ENCODE assay signal across 2 cellular contexts in genomic region chr1:22414244-22414751, GRCh38.
A peak's percentile ranks its signal among the peaks of the same experiment; 100 is the strongest.
TF ChIP-seq lines count a peak whose summit lies in the region.

No MANE protein-coding gene starts in this region.

TF ChIP-seq in A549, 52 proteins besides CTCF, POLR2A, EP300 and RAD21 (continued from another document):
- TF ChIP-seq REST (IDR thresholded peaks at IDR 0.05) = no peak
- TF ChIP-seq HES2 (IDR thresholded peaks at IDR 0.05) = no peak
- 0 out of 4 replicates have a peak, but pooled peaks of 1 of the 2 experiments have one; percentile 20 for TF ChIP-seq CEBPB (IDR thresholded peaks at IDR 0.05)
- no peak for TF ChIP-seq BHLHE40 (IDR thresholded peaks at IDR 0.05; ENCODE audit: low read depth, low read length)
- TF ChIP-seq MAX (IDR thresholded peaks at IDR 0.05) = peak; percentile 32
- TF ChIP-seq FOSL2 (IDR thresholded peaks at IDR 0.05) = no peak; the same call in 1 of the 2 replicates
- TF ChIP-seq FOSL2 (CRISPR knock-in tag; IDR thresholded peaks at IDR 0.05) = peak; percentile 35

TF ChIP-seq in WTC11, 78 proteins besides CTCF, POLR2A, EP300 and RAD21 (continued from another document):
- TF ChIP-seq AFF4 (CRISPR knock-in tag; IDR thresholded peaks at IDR 0.05; ENCODE audit: borderline replicate concordance) = no peak
- no peak for TF ChIP-seq FOXJ3 (CRISPR knock-in tag; IDR thresholded peaks at IDR 0.05; ENCODE audit: borderline replicate concordance)
- TF ChIP-seq SMAD3 (CRISPR knock-in tag; IDR thresholded peaks at IDR 0.05; ENCODE audit: borderline replicate concordance) = no peak
- TF ChIP-seq TEAD4 (CRISPR knock-in tag; IDR thresholded peaks at IDR 0.05) = no peak
- no peak for TF ChIP-seq JUN (CRISPR knock-in tag; IDR thresholded peaks at IDR 0.05)
- TF ChIP-seq ZNF532 (CRISPR knock-in tag; IDR thresholded peaks at IDR 0.05; ENCODE audit: borderline replicate concordance) = no peak
- no peak for TF ChIP-seq ZNF396 (CRISPR knock-in tag; IDR thresholded peaks at IDR 0.05; ENCODE audit: borderline replicate concordance)
